Comparison of ENCODE assay signal across 13 cellular contexts in genomic region chr1:12636098-12636950, GRCh38. TPM values are rescaled to one million over a fixed set of nuclear protein-coding genes. Genes with fewer than 3 reads are reported as not detected.
DNase-seq lines count a peak whose midpoint lies in the region; ATAC-seq, FAIRE-seq and TF ChIP-seq lines count a peak whose summit lies in the region.
"Had no signal": no experiment of that assay in that cellular context is flagged by ENCODE, and none has a peak within 500 bp of the region (broad histone marks: within the 10 kb centered on the region; RNA-seq: fewer than 3 reads in every experiment).

No MANE protein-coding gene starts in this region.

- FAIRE-seq in kidney (lab: Jason Lieb, UNC) (no peak), GM12892 (lab: Jason Lieb, UNC) (no peak)

- H3K4me1 ChIP-seq in HEK293 (ENCODE audit: control insufficient read depth, insufficient read depth, low read length) (no peaks in the 10 kb centered on the region), kidney (ENCODE audit: control insufficient read depth in 1 of 2, insufficient read depth in 1 of 2, low read depth in 1 of 2, low read length in 2 of 2) (peaks cover 9 to 10% of the 10 kb centered on the region in 2 donors), spleen (peaks cover 0 to 42% (median 14%) of the 10 kb centered on the region in 6 donors)

- H3K4me3 Mint-ChIP-seq in chondrocyte (ENCODE audit: unreplicated experiment): no peak overlapping the region
- no peak overlapping the region for H3K4me3 Mint-ChIP-seq in CD14-positive monocyte
- H3K4me3 Mint-ChIP-seq: immature natural killer cell had no signal

- H3K9me3 Mint-ChIP-seq in chondrocyte (ENCODE audit: low read depth): peaks cover 20% of the 10 kb centered on the region
- peaks cover 20 to 57% (median 37%) of the 10 kb centered on the region in 7 donors for H3K9me3 Mint-ChIP-seq in CD14-positive monocyte

- H3K4me3 ChIP-seq in HEK293 (ENCODE audit: low read depth, low read length) (no peak overlapping the region), kidney (ENCODE audit: low read length in 2 of 2) (no peak overlapping the region), spleen (no peak overlapping the region)
- H3K4me3 ChIP-seq: PC-9, sigmoid colon had no signal

- no peak for TF ChIP-seq POLR2A in spleen (IDR thresholded peaks at IDR 0.05)
- no peak for TF ChIP-seq POLR2A in GM12892 (IDR thresholded peaks at IDR 0.05; ENCODE audit: low read depth, low read length)

- no peak for TF ChIP-seq CTCF in HEK293 (tag by site-specific recombination; IDR thresholded peaks at IDR 0.05)
- no peak for TF ChIP-seq CTCF in chondrocyte (IDR thresholded peaks at IDR 0.05)
- TF ChIP-seq CTCF in kidney (IDR thresholded peaks at IDR 0.05; ENCODE audit: borderline replicate concordance, extremely low read depth, insufficient read depth): no peak
- no peak for TF ChIP-seq CTCF in spleen (IDR thresholded peaks at IDR 0.05 in 8 of 11, conservative IDR thresholded peaks at IDR 0.05 in 3 of 11)
- TF ChIP-seq CTCF in CD14-positive monocyte (IDR thresholded peaks at IDR 0.05): no peak

- no peak for DNase-seq in chondrocyte (ENCODE audit: low spot score)
- no peak for DNase-seq in kidney
- peak; percentile 84 for DNase-seq in spleen
- no peak for DNase-seq in CD14-positive monocyte (ENCODE audit: low spot score)
- DNase-seq in GM12892 (ENCODE audit: insufficient read length): no peak
- DNase-seq in COR-L47 (lab: John Stamatoyannopoulos, UW): no peak
- DNase-seq: immature natural killer cell, NCI-H1417, PC-9, sigmoid colon had no signal

- CTCF ChIA-PET in HEK293 (lab: Yijun Ruan, JAX): interaction anchor here (0.7 kb wide), 1 partner anchor 8 kb away, joined by 3 read pairs; the partner anchor contains the start of gene AADACL4

- H3K27me3 ChIP-seq in spleen (replicated peaks in 1 of 7): peaks cover 0 to 10% (median 0%) of the 10 kb centered on the region in 7 donors

- H3K27me3 Mint-ChIP-seq in chondrocyte (ENCODE audit: low read depth) (no peaks in the 10 kb centered on the region), CD14-positive monocyte (ENCODE audit: low read depth in 3 of 3) (peaks cover 0 to 2% (median 0%) of the 10 kb centered on the region in 3 donors)

- intact Hi-C loops in kidney (cut with DNase I): no loop called here
- intact Hi-C loops in spleen (cut with DNase I; ENCODE audit: low total_unique reads): no loop called here
- intact Hi-C loops in CD14-positive monocyte (cut with micrococcal nuclease): no loop called here

- ATAC-seq in HG03097 (IDR thresholded peaks at IDR 0.05; ENCODE audit: low FRiP score, unreplicated experiment): no peak

- 60 to 70% (median 64%) methylated on average over 13 to 15 of the region's 15 CpGs for WGBS in spleen, 5 donors

- H3K27ac ChIP-seq in HEK293 (ENCODE audit: extremely low read depth, low read depth, low read length) (no peak overlapping the region), kidney (ENCODE audit: low read depth in 2 of 2, low read length in 2 of 2) (peak overlapping the region; percentile 51 to 75), spleen (peak overlapping the region; percentile 66 to 91 (median 81))
- H3K27ac ChIP-seq: PC-9, sigmoid colon had no signal

- POLR2A ChIA-PET in HEK293 (lab: Yijun Ruan, JAX): no interaction called here

- H3K36me3 Mint-ChIP-seq in chondrocyte (ENCODE audit: low read depth) (peaks cover 8% of the 10 kb centered on the region), CD14-positive monocyte (no peaks in the 10 kb centered on the region)

- H3K9ac ChIP-seq in kidney (ENCODE audit: low read length in 2 of 2): no peak overlapping the region

- H3K36me3 ChIP-seq in HEK293 (ENCODE audit: control insufficient read depth in 2 of 2, insufficient read depth in 1 of 2, low read length in 2 of 2) (no peaks in the 10 kb centered on the region), kidney (ENCODE audit: control insufficient read depth in 1 of 2, insufficient read depth in 2 of 2, low read length in 2 of 2) (no peaks in the 10 kb centered on the region), spleen (no peaks in the 10 kb centered on the region)
- H3K36me3 ChIP-seq: sigmoid colon had no signal

- H3K9me3 ChIP-seq in HEK293 (ENCODE audit: control insufficient read depth, insufficient read depth, low read depth, low read length): no peaks in the 10 kb centered on the region
- peaks cover 0 to 14% of the 10 kb centered on the region in 2 donors for H3K9me3 ChIP-seq in kidney (ENCODE audit: control insufficient read depth in 1 of 2, low read length in 2 of 2)
- H3K9me3 ChIP-seq in spleen: peaks cover 3 to 34% (median 29%) of the 10 kb centered on the region in 8 donors

- H3K27ac Mint-ChIP-seq in chondrocyte (ENCODE audit: unreplicated experiment) (peak overlapping the region; percentile 75), CD14-positive monocyte (peak overlapping the region in 1 of 7 donors; percentile 50)
- H3K27ac Mint-ChIP-seq: immature natural killer cell had no signal

- H3K4me1 Mint-ChIP-seq in chondrocyte (ENCODE audit: low read depth) (peaks cover 23% of the 10 kb centered on the region), CD14-positive monocyte (peaks cover 28% of the 10 kb centered on the region)

TF ChIP-seq in HEK293, 187 proteins besides CTCF, POLR2A, EP300 and RAD21:
- TF ChIP-seq ZNF394 (tag by site-specific recombination; IDR thresholded peaks at IDR 0.05; ENCODE audit: borderline replicate concordance) (no peak), GLIS1 (tag by site-specific recombination; IDR thresholded peaks at IDR 0.05) (peak; percentile 60), ZNF596 (tag by site-specific recombination; IDR thresholded peaks at IDR 0.05) (no peak)

RNA-seq across cellular contexts. Expression of gene AADACL4, which starts 7.6 kb away (rescaled TPM):
- total RNA-seq in chondrocyte (not detected in 3 replicates), kidney (0.16 TPM), spleen (under 1 TPM in 2 of 7 donors, not detected in 5; 0.23 to 0.32 TPM)
- polyA plus RNA-seq in kidney (ENCODE audit: insufficient read depth, low read depth, low replicate concordance) (0.58 TPM), spleen (under 1 TPM in 2 of 3 donors, not detected in 1; 0.04 to 0.29 TPM), CD14-positive monocyte (not detected)
- polyA plus RNA-seq in GM12892 (2012; ENCODE audit: missing spikeins): not detected
- total RNA-seq: dermis microvascular lymphatic vessel endothelial cell, PC-9, sigmoid colon had no signal
- polyA plus RNA-seq: immature natural killer cell had no signal

RNA-seq across cellular contexts. Expression of gene DHRS3, which starts 18.3 kb away (rescaled TPM):
- 28.0 to 31.9 TPM (median 31.8 TPM) in 3 replicates for total RNA-seq in chondrocyte
- total RNA-seq in kidney: 44.8 TPM
- polyA plus RNA-seq in kidney (ENCODE audit: insufficient read depth, low read depth, low replicate concordance): 97.1 TPM
- total RNA-seq in spleen: 10 to 100 TPM; 21.0 to 41.0 (median 35.1) TPM
- 10 to 100 TPM in 2 of 3 donors, 1 to 10 TPM in 1; 8.9 to 19.5 (median 13.6) TPM for polyA plus RNA-seq in spleen
- under 1 TPM; 0.29 to 0.59 TPM for polyA plus RNA-seq in CD14-positive monocyte
- polyA plus RNA-seq in GM12892 (2012; ENCODE audit: missing spikeins): 0.64 TPM
